ENCODE assay signal across 8 cellular contexts in the genomic region with DNA sequence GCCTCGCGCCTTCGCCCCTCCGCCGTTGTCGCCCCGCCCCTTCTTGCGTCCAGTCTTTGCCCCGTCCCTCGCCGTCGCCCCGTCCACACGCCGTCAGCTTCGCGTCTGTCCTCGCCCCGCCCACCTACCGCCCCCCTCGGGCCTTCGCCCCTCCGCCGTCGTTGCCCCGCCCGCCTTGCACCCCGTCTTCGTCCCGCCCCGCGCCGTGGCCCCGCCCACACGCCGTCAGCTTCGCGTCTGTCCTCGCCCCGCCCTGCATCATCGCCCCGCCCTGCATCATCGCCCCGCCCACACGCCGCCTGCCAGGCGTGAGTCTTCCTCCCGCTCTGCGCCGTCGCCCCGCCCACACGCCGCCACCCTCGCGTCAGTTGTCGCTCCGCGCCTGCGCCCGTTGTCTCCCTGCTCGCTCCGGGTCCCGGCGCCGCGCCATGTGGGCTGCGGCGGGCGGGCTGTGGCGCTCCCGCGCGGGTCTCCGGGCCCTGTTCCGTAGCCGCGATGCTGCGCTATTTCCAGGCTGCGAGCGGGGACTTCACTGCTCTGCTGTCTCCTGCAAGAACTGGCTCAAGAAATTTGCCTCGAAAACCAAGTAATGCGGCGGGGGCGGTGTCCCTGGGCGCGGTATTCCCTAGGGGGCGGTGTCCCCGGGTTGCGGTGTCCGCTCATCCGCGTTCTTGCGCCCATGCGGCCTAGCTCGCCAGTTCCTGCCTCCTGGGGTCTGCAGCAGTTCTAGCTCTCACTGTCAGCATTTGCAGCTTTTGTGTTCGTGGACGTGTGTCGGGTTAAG. TPM values are rescaled to one million over a fixed set of nuclear protein-coding genes. Genes with fewer than 3 reads are reported as not detected.
DNase-seq lines count a peak whose midpoint lies in the region; ATAC-seq and TF ChIP-seq lines count a peak whose summit lies in the region.

A gene with protein sequence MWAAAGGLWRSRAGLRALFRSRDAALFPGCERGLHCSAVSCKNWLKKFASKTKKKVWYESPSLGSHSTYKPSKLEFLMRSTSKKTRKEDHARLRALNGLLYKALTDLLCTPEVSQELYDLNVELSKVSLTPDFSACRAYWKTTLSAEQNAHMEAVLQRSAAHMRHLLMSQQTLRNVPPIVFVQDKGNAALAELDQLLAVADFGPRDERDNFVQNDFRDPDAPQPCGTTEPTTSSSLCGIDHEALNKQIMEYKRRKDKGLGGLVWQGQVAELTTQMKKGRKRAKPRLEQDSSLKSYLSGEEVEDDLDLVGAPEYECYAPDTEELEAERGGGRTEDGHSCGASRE (plus strand): TSS at position 367 of the 784 bp plus-strand sequence. CDS start 62 bp downstream, at position 429.

- ATAC-seq in GM19397 (IDR thresholded peaks at IDR 0.05; ENCODE audit: unreplicated experiment) (peak; percentile 81), HG03571 (IDR thresholded peaks at IDR 0.05; ENCODE audit: unreplicated experiment) (peak; percentile 71)

- H3K27me3 ChIP-seq in dorsolateral prefrontal cortex, result no peaks in the 10 kb centered on the region

- intact Hi-C loops in dorsolateral prefrontal cortex (cut with DNase I) (loop anchor here (1.0 to 5.0 kb wide), 7 partner anchors 47 to 355 kb away; a partner anchor contains a TSS), lower leg skin (cut with DNase I; ENCODE audit: low total_unique reads) (no loop called here)

- H3K4me3 ChIP-seq in dorsolateral prefrontal cortex (peak within 1 kb of the TSS; percentile 66 to 98 (median 89)), lower leg skin (ENCODE audit: low read depth, poor library complexity, severe bottlenecking) (peak within 1 kb of the TSS; percentile 81)

- H3K27ac ChIP-seq in dorsolateral prefrontal cortex, result peak within 1 kb of the TSS in 57 of 59 donors; percentile 55 to 95 (median 88)

- TF ChIP-seq POLR2A in lower leg skin (IDR thresholded peaks at IDR 0.05), result no peak

- DNase-seq in CD1c-positive myeloid dendritic cell (ENCODE audit: extremely low spot score) (peak; percentile 100), NCI-H774 (lab: John Stamatoyannopoulos, UW) (peak; percentile 99), dorsolateral prefrontal cortex (peak; percentile 98 to 100 (median 100)), lower leg skin (ENCODE audit: low spot score in 2 of 2) (peak; percentile 98 to 100)
- DNase-seq in activated CD4-positive, alpha-beta T cell treated with anti-CD3 and anti-CD28 coated beads, Interleukin-2, amount 50 U/mL, for 48 hours, result peak; percentile 99 to 100
- peak; percentile 99 to 100 for DNase-seq in stimulated activated CD4-positive, alpha-beta T cell treated with anti-CD3 and anti-CD28 coated beads, Interleukin-4, amount 100 ng/mL, for 48 hours (ENCODE audit: low read depth in 2 of 2)

- WGBS in lower leg skin, 2 donors, result 0 to 1% methylated on average over 41 to 54 of the region's 99 CpGs

- TF ChIP-seq CTCF in dorsolateral prefrontal cortex (IDR thresholded peaks at IDR 0.05 in 54 of 56, conservative IDR thresholded peaks at IDR 0.05 in 2 of 56; ENCODE audit: low read depth in 1 of 56, partially characterized antibody in 56 of 56), result peak; percentile 38 to 82 (median 58)
- TF ChIP-seq CTCF in lower leg skin (IDR thresholded peaks at IDR 0.05), result no peak

RNA-seq across cellular contexts. Expression of the gene that starts here (rescaled TPM):
- total RNA-seq in dorsolateral prefrontal cortex (10 to 100 TPM; 15.2 to 39.7 (median 28.1) TPM), lower leg skin (10 to 100 TPM; 30.8 to 43.5 (median 38.1) TPM)

Comparison
In these comparisons a context has a peak if more than half of its experiments do, and no peak if none do; other contexts are left out.
1. Peak in every context shown above with its lines: DNase-seq, ATAC-seq, H3K4me3 ChIP-seq and H3K27ac ChIP-seq.
2. CTCF ChIP-seq: peak in dorsolateral prefrontal cortex (56 of 56); none in lower leg skin (0 of 3).